Comparison of ENCODE assay signal across 1 cellular context in the genomic region with DNA sequence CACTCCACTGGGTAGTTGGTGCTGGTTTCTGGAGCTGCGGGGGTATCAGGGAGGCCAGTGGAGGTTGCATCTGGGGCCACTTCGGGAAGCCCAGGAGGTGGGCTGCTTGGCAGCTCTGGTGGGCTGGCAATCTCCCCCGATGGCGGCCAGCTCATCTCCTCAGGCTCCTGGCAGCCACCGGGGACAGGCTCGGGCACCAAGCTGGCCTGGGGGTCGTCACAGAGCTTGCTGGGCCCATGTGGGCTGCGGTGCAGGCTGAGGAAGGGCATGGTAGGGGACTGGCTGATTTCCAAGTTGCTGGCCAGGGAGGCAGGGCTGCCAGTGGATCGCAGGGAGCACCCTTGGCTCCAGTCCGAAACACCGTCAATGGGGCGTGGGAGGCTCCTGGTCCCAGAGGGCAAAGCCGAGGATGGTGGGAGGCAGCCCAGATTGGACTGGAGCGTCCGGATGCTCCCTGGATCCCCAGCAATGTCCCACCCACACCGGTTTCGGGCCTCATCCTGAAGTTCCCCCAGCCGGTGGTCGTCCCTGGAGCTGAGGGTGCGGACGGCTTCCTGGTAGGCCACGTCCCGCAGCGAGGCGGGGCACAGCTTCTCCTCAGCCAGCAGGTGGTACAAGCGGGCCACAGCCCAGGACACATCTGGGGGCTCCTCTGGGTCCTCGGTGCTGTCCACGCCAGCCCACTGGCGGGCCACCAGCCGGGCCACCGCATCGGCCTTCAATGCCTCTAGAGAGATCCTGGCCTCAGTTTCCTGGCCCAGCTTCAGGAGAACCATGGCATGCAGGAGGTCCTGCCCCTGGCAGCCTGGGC.
TF ChIP-seq lines count a peak whose summit lies in the region.

No MANE protein-coding gene starts in this region.

TF ChIP-seq in K562, 482 proteins besides CTCF, POLR2A, EP300 and RAD21:
- peak; percentile 31 for TF ChIP-seq RBFOX2 (IDR thresholded peaks at IDR 0.05; ENCODE audit: low read depth, low read length)
- TF ChIP-seq TOE1 (IDR thresholded peaks at IDR 0.05; ENCODE audit: borderline replicate concordance): no peak
- no peak for TF ChIP-seq TOE1 (CRISPR knock-in tag; IDR thresholded peaks at IDR 0.05; ENCODE audit: borderline replicate concordance, low read depth)
- no peak for TF ChIP-seq ZNF778 (CRISPR knock-in tag; IDR thresholded peaks at IDR 0.05)
- TF ChIP-seq ZNF24 (IDR thresholded peaks at IDR 0.05): no peak
- no peak for TF ChIP-seq ZNF431 (CRISPR knock-in tag; IDR thresholded peaks at IDR 0.05)
